17 cellular contexts compared by ENCODE assay signal in the genomic region with DNA sequence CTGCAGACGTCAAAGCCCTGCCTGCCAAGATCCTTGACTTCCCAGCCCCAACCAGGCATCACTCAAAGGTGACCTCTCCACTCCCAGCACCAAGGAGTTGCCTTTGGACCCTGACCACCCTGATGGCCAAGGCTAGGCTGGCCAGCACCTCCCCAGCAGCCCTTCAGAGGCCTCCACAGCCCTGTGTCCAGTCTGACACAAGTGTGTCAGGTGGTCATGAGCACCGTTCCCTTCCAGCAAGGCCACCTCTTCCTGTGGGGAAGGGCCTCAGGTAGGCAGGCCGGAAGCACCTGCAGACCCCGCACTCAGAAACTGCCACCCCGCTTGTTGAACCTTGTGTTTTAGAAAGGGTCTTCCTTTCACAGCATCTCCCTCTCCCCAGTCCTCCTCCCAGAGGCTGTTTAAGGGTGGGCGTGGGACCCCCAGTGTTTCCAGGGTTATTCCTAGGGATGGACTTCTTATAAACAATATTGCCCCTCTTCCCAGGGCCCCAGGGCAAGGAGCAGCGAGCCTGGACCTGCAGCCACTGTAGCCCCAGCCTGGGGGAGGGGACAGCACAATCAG. TPM values are rescaled to one million over a fixed set of nuclear protein-coding genes. Genes with fewer than 3 reads are reported as not detected.
A peak's percentile ranks its signal among the peaks of the same experiment; 100 is the strongest.
DNase-seq lines count a peak whose midpoint lies in the region; ATAC-seq, FAIRE-seq and TF ChIP-seq lines count a peak whose summit lies in the region.
"Had no signal": no experiment of that assay in that cellular context is flagged by ENCODE, and none has a peak within 500 bp of the region (broad histone marks: within the 10 kb centered on the region; RNA-seq: fewer than 3 reads in every experiment).

No MANE protein-coding gene starts in this region.

- H2BK12ac ChIP-seq in H1 (ENCODE audit: low read depth, low read length): peak overlapping the region; percentile 99; the same call in 1 of the 2 replicates

- no peak for TF ChIP-seq EP300 in H1 (IDR thresholded peaks at IDR 0.05; ENCODE audit: borderline replicate concordance in 1 of 2, low read depth in 2 of 2, low read length in 2 of 2)

- no peak overlapping the region for H2AFZ ChIP-seq in H1 (ENCODE audit: low read length)
- H2AFZ ChIP-seq in osteoblast (ENCODE audit: low read length): no peak overlapping the region

- peaks cover 6% of the 10 kb centered on the region for H3K27me3 Mint-ChIP-seq in CD4-positive, CD25-positive, alpha-beta regulatory T cell
- H3K27me3 Mint-ChIP-seq: activated CD8-positive, alpha-beta T cell treated with anti-CD3 and anti-CD28 coated beads for 36 hours had no signal

- ATAC-seq in CD4-positive, CD25-positive, alpha-beta regulatory T cell (ENCODE audit: low read depth in 2 of 2): no peak
- ATAC-seq in GM18520 (IDR thresholded peaks at IDR 0.05; ENCODE audit: unreplicated experiment) (no peak), HG03571 (IDR thresholded peaks at IDR 0.05; ENCODE audit: unreplicated experiment) (no peak)
- ATAC-seq: PC-3, SK-N-SH treated with all-trans-retinoic acid at 6 μM for 48 hours had no signal

- peak overlapping the region in 3 of 4 donors; percentile 29 to 64 (median 63) for H3K4me3 Mint-ChIP-seq in CD4-positive, CD25-positive, alpha-beta regulatory T cell

- no peak overlapping the region; the same call in 1 of the 2 replicates for H4K8ac ChIP-seq in H1 (ENCODE audit: extremely low read depth, insufficient read depth, low read length)

- peak overlapping the region; percentile 87 for H3K18ac ChIP-seq in H1 (ENCODE audit: extremely low read depth, low read length)

- no peak for TF ChIP-seq POLR2A in H1 (IDR thresholded peaks at IDR 0.05; ENCODE audit: control extremely low read depth in 1 of 2, low read depth in 2 of 2, low read length in 2 of 2)

- H3K27ac Mint-ChIP-seq in CD4-positive, CD25-positive, alpha-beta regulatory T cell: no peak overlapping the region

- H2BK15ac ChIP-seq in H1 (ENCODE audit: low read length): peak overlapping the region; percentile 99

- no peaks in the 10 kb centered on the region for H3K27me3 ChIP-seq in CD4-positive, CD25-positive, alpha-beta regulatory T cell (ENCODE audit: control insufficient read depth, insufficient read depth, low read length)
- H3K27me3 ChIP-seq in HUES64 (ENCODE audit: insufficient read depth, low read length): no peaks in the 10 kb centered on the region
- peaks cover 0 to 7% (median 0%) of the 10 kb centered on the region in 4 experiments; a peak in 2 of 7 replicates for H3K27me3 ChIP-seq in H1 (replicated peaks in 1 of 4; ENCODE audit: control insufficient read depth in 3 of 4, extremely low read depth in 1 of 4, insufficient read depth in 3 of 4, low read length in 3 of 4)
- H3K27me3 ChIP-seq in osteoblast (ENCODE audit: insufficient read depth, low read length): no peaks in the 10 kb centered on the region
- H3K27me3 ChIP-seq: ascending aorta, MG63 had no signal

- no peak overlapping the region for H3K27ac ChIP-seq in CD4-positive, CD25-positive, alpha-beta regulatory T cell (ENCODE audit: insufficient read depth, low read length, poor library complexity, severe bottlenecking)
- H3K27ac ChIP-seq in HUES64 (ENCODE audit: low read depth, low read length) (no peak overlapping the region; the same call in 1 of the 2 replicates), H1 (ENCODE audit: low read depth, low read length) (no peak overlapping the region), osteoblast (ENCODE audit: low read depth, low read length) (no peak overlapping the region)

- H4K5ac ChIP-seq in H1 (ENCODE audit: insufficient read length, low read depth, low read length): peak overlapping the region; percentile 34

- H4K20me1 ChIP-seq in H1 (replicated peaks in 1 of 2; ENCODE audit: control insufficient read depth in 1 of 2, insufficient read depth in 2 of 2, low read length in 2 of 2) (peaks cover 0 to 4% of the 10 kb centered on the region in 2 experiments), osteoblast (ENCODE audit: insufficient read depth, low read length) (no peaks in the 10 kb centered on the region)

- 81% methylated on average over 6 of the region's 7 CpGs for WGBS in HUES64
- WGBS in H1 (ENCODE audit: extremely low coverage in 1 of 2, insufficient coverage in 1 of 2, insufficient read length in 1 of 2, insufficient replicate concordance in 2 of 2, low coverage in 1 of 2, low lambda C conversion rate in 2 of 2, missing lambda C conversion rate in 1 of 2), 2 experiments: 79% methylated on average over 7 of the region's 7 CpGs; no CpG with 5 or more reads in 1 of the 2 experiments

- POLR2A ChIA-PET in H1 (lab: Charles Lee; ENCODE audit: partially characterized antibody): interaction anchor here (0.6 to 9.8 kb wide), 9 partner anchors 9 to 410 kb away, joined by 3 to 94 read pairs (median 8); a partner anchor contains a TSS

- peak overlapping the region; percentile 79 for H3K4ac ChIP-seq in H1 (replicated peaks; ENCODE audit: insufficient read length, low read depth, low read length)

- CTCF ChIA-PET in H1 (lab: Charles Lee; ENCODE audit: partially characterized antibody): interaction anchor here (1.7 to 7.2 kb wide), 4 partner anchors 10 to 144 kb away, joined by 4 to 70 read pairs (median 16); no protein-coding TSS in a partner anchor

- H3K14ac ChIP-seq in H1 (ENCODE audit: insufficient read length): no peak overlapping the region

- no peaks in the 10 kb centered on the region for H3K9me3 ChIP-seq in CD4-positive, CD25-positive, alpha-beta regulatory T cell (ENCODE audit: control insufficient read depth in 2 of 2, low read length in 2 of 2)
- H3K9me3 ChIP-seq in HUES64 (ENCODE audit: insufficient read depth, low read depth, low read length): no peaks in the 10 kb centered on the region
- H3K9me3 ChIP-seq in H1 (ENCODE audit: insufficient read depth in 2 of 2, low read depth in 1 of 2, low read length in 1 of 2): no peaks in the 10 kb centered on the region
- H3K9me3 ChIP-seq in osteoblast (ENCODE audit: low read depth, low read length): no peaks in the 10 kb centered on the region
- H3K9me3 ChIP-seq: ascending aorta, MG63 had no signal

- H3K79me2 ChIP-seq in H1 (ENCODE audit: control insufficient read depth in 1 of 2, insufficient read depth in 2 of 2, low read length in 2 of 2) (no peaks in the 10 kb centered on the region), osteoblast (ENCODE audit: insufficient read depth, low read length) (no peaks in the 10 kb centered on the region)

- H3K9ac ChIP-seq in HUES64 (ENCODE audit: low read depth, low read length) (0 out of 2 replicates have a peak overlapping the region, but pooled peaks have one; percentile 97), H1 (replicated peaks in 1 of 4; ENCODE audit: extremely low read depth in 1 of 4, low read depth in 3 of 4, low read length in 3 of 4) (no peak overlapping the region; a peak in 1 of 7 replicates)

- no peak overlapping the region for H3K56ac ChIP-seq in H1 (replicated peaks; ENCODE audit: insufficient read length, low read depth, low read length)

- H2BK120ac ChIP-seq in H1 (replicated peaks; ENCODE audit: low read depth, low read length): no peak overlapping the region

- no peak overlapping the region for H3K23ac ChIP-seq in H1 (ENCODE audit: insufficient read length)

- peak overlapping the region; percentile 90 for H4K91ac ChIP-seq in H1 (replicated peaks; ENCODE audit: insufficient read length, low read length)

- H2BK5ac ChIP-seq in H1 (ENCODE audit: low read depth, low read length): peak overlapping the region; percentile 87; the same call in 1 of the 2 replicates

- no peak for TF ChIP-seq RAD21 in H1 (IDR thresholded peaks at IDR 0.05 in 1 of 2, conservative IDR thresholded peaks at IDR 0.05 in 1 of 2; ENCODE audit: low read depth in 2 of 2, low read length in 2 of 2)

- no peak for FAIRE-seq in H1 (lab: Jason Lieb, UNC)

- peaks cover 20% of the 10 kb centered on the region for H3K4me1 ChIP-seq in CD4-positive, CD25-positive, alpha-beta regulatory T cell (ENCODE audit: control insufficient read depth, insufficient read depth, low read length, poor library complexity, severe bottlenecking)
- H3K4me1 ChIP-seq in HUES64 (ENCODE audit: insufficient read depth, low read length) (peaks cover 31% of the 10 kb centered on the region), H1 (replicated peaks in 1 of 4; ENCODE audit: control insufficient read depth in 3 of 4, insufficient read depth in 4 of 4, low read length in 3 of 4) (peaks cover 5 to 53% (median 30%) of the 10 kb centered on the region in 4 experiments), osteoblast (ENCODE audit: insufficient read depth, low read length) (peaks cover 19% of the 10 kb centered on the region)

- H3K4me1 Mint-ChIP-seq in CD4-positive, CD25-positive, alpha-beta regulatory T cell: peaks cover 0 to 21% (median 3%) of the 10 kb centered on the region in 4 donors

- no peaks in the 10 kb centered on the region for H3K79me1 ChIP-seq in H1 (ENCODE audit: low read depth, low read length)

- TF ChIP-seq CTCF in H1 (IDR thresholded peaks at IDR 0.05; ENCODE audit: control extremely low read depth in 1 of 3, insufficient read depth in 1 of 3, low read depth in 1 of 3, low read length in 3 of 3) (no peak), osteoblast (IDR thresholded peaks at IDR 0.05; ENCODE audit: extremely low read depth, low read depth, low read length) (no peak)

- no peak for DNase-seq in CD4-positive, CD25-positive, alpha-beta regulatory T cell
- DNase-seq in H1 (ENCODE audit: low read depth in 1 of 2, low spot score in 2 of 2) (no peak), osteoblast (ENCODE audit: insufficient read length, low spot score, missing footprints) (peak; percentile 75), AML-193 (lab: John Stamatoyannopoulos, UW) (no peak), HPDE6-E6E7 (ENCODE audit: extremely low spot score) (no peak)
- DNase-seq: cortex of kidney; MG63; NCI-H2029 treated with DMSO at 0.1 percent for 48 hours; NCI-H526; PC-3; stimulated activated naive CD8-positive, alpha-beta T cell treated with anti-CD3 and anti-CD28 coated beads, Interleukin-15, Interleukin-2, amounts not matched to agents 100 U/mL and 50 U/mL, for 24 hours had no signal

- peak overlapping the region; percentile 72; the same call in 1 of the 2 replicates for H2BK20ac ChIP-seq in H1 (ENCODE audit: low read length)

- H3K36me3 Mint-ChIP-seq in CD4-positive, CD25-positive, alpha-beta regulatory T cell: no peaks in the 10 kb centered on the region

- H3K4me2 ChIP-seq in H1 (ENCODE audit: insufficient read depth in 1 of 2, low read depth in 2 of 2, low read length in 2 of 2): peak overlapping the region; percentile 85 to 86
- no peak overlapping the region for H3K4me2 ChIP-seq in osteoblast (ENCODE audit: insufficient read depth, low read length)

- no peak overlapping the region for H3K4me3 ChIP-seq in CD4-positive, CD25-positive, alpha-beta regulatory T cell (ENCODE audit: low read depth, low read length)
- no peak overlapping the region for H3K4me3 ChIP-seq in HUES64 (ENCODE audit: low read length)
- peak overlapping the region in 1 of 4 experiments; percentile 60; a peak in 1 of 8 replicates for H3K4me3 ChIP-seq in H1 (ENCODE audit: extremely low read depth in 1 of 4, insufficient read depth in 2 of 4, low read depth in 3 of 4, low read length in 4 of 4)
- H3K4me3 ChIP-seq in osteoblast (ENCODE audit: insufficient read depth, low read length): no peak overlapping the region
- H3K4me3 ChIP-seq: MG63 had no signal

- peak overlapping the region; percentile 82; the same call in 1 of the 2 replicates for H2AK5ac ChIP-seq in H1 (ENCODE audit: low read depth, low read length)

- H3K23me2 ChIP-seq in H1 (ENCODE audit: low read depth, low read length): peaks cover 11% of the 10 kb centered on the region; the same call in 1 of the 2 replicates

- no peaks in the 10 kb centered on the region for H3K9me3 Mint-ChIP-seq in CD4-positive, CD25-positive, alpha-beta regulatory T cell
- H3K9me3 Mint-ChIP-seq: activated CD8-positive, alpha-beta T cell treated with anti-CD3 and anti-CD28 coated beads for 36 hours had no signal

- no peaks in the 10 kb centered on the region for H3K36me3 ChIP-seq in CD4-positive, CD25-positive, alpha-beta regulatory T cell (ENCODE audit: control insufficient read depth, insufficient read depth, low read length)
- no peaks in the 10 kb centered on the region for H3K36me3 ChIP-seq in HUES64 (ENCODE audit: insufficient read depth, low read length)
- no peaks in the 10 kb centered on the region for H3K36me3 ChIP-seq in H1 (ENCODE audit: control insufficient read depth in 2 of 4, insufficient read depth in 4 of 4, low read length in 3 of 4)
- H3K36me3 ChIP-seq in osteoblast (ENCODE audit: insufficient read depth, low read length): no peaks in the 10 kb centered on the region
- H3K36me3 ChIP-seq: ascending aorta, MG63 had no signal

RNA-seq across cellular contexts. Expression of a gene that starts 13.2 kb away (rescaled TPM):
- 74.3 TPM for total RNA-seq in CD4-positive, CD25-positive, alpha-beta regulatory T cell
- polyA plus RNA-seq in CD4-positive, CD25-positive, alpha-beta regulatory T cell: 1 to 10 TPM; 4.2 to 8.9 (median 6.6) TPM
- 37.2 TPM for polyA plus RNA-seq in HUES64 (2013, experiment 1 of 2)
- 32.2 TPM for polyA plus RNA-seq in HUES64 (2013, experiment 2 of 2)
- total RNA-seq in H1 (2021; fragmentation: NEBNext Ultra II Directional; extraction: Animal tissue kit (Norgen Biotek cat#: 25700)): 54.0 and 59.5 TPM in 2 replicates
- 29.1 and 42.3 TPM in 2 replicates for polyA plus RNA-seq in H1 (2011; rRNA removed)
- polyA plus RNA-seq in H1 (2011; cell fraction: cytosol; rRNA removed): 28.5 TPM
- 143 TPM for polyA plus RNA-seq in H1 (2011; cell fraction: nucleus; rRNA removed)
- polyA plus RNA-seq in H1 (2012, experiment 1 of 2): 27.3 to 49.9 TPM (median 47.0 TPM) in 4 replicates
- polyA plus RNA-seq in H1 (2012, experiment 2 of 2): 33.6 TPM
- polyA plus RNA-seq in H1 (2013, experiment 1 of 2): 36.0 TPM
- 32.6 TPM for polyA plus RNA-seq in H1 (2013, experiment 2 of 2)
- 12.8 and 15.1 TPM in 2 replicates for polyA minus RNA-seq in H1 (2011; rRNA and poly(A)+ RNA removed)
- polyA minus RNA-seq in H1 (2011; cell fraction: cytosol; rRNA and poly(A)+ RNA removed): 22.1 TPM
- polyA minus RNA-seq in H1 (2011; cell fraction: nucleus; rRNA and poly(A)+ RNA removed): 27.8 TPM
- total RNA-seq in osteoblast: 46.6 and 49.2 TPM in 2 replicates

RNA-seq across cellular contexts. Expression of a gene that starts 47.8 kb away (rescaled TPM):
- 1.9 TPM for total RNA-seq in CD4-positive, CD25-positive, alpha-beta regulatory T cell
- polyA plus RNA-seq in CD4-positive, CD25-positive, alpha-beta regulatory T cell: 1 to 10 TPM in 2 of 4 donors, under 1 TPM in 2; 0.10 to 1.7 (median 1.0) TPM
- 5.6 TPM for polyA plus RNA-seq in HUES64 (2013, experiment 1 of 2)
- 9.2 TPM for polyA plus RNA-seq in HUES64 (2013, experiment 2 of 2)
- 7.9 and 8.9 TPM in 2 replicates for total RNA-seq in H1 (2021; fragmentation: NEBNext Ultra II Directional; extraction: Animal tissue kit (Norgen Biotek cat#: 25700))
- polyA plus RNA-seq in H1 (2011; rRNA removed): 7.1 and 9.4 TPM in 2 replicates
- 12.8 TPM for polyA plus RNA-seq in H1 (2011; cell fraction: cytosol; rRNA removed)
- polyA plus RNA-seq in H1 (2011; cell fraction: nucleus; rRNA removed): 43.4 TPM
- 8.2 to 15.0 TPM (median 11.8 TPM) in 4 replicates for polyA plus RNA-seq in H1 (2012, experiment 1 of 2)
- 9.8 TPM for polyA plus RNA-seq in H1 (2012, experiment 2 of 2)
- polyA plus RNA-seq in H1 (2013, experiment 1 of 2): 6.2 TPM
- polyA plus RNA-seq in H1 (2013, experiment 2 of 2): 5.8 TPM
- polyA minus RNA-seq in H1 (2011; rRNA and poly(A)+ RNA removed): 3.2 and 7.1 TPM in 2 replicates
- 2.6 TPM for polyA minus RNA-seq in H1 (2011; cell fraction: cytosol; rRNA and poly(A)+ RNA removed)
- polyA minus RNA-seq in H1 (2011; cell fraction: nucleus; rRNA and poly(A)+ RNA removed): 11.0 TPM
- 2.1 and 4.3 TPM in 2 replicates for total RNA-seq in osteoblast
